Comparison of ENCODE assay signal across 1 cellular context in the genomic region with DNA sequence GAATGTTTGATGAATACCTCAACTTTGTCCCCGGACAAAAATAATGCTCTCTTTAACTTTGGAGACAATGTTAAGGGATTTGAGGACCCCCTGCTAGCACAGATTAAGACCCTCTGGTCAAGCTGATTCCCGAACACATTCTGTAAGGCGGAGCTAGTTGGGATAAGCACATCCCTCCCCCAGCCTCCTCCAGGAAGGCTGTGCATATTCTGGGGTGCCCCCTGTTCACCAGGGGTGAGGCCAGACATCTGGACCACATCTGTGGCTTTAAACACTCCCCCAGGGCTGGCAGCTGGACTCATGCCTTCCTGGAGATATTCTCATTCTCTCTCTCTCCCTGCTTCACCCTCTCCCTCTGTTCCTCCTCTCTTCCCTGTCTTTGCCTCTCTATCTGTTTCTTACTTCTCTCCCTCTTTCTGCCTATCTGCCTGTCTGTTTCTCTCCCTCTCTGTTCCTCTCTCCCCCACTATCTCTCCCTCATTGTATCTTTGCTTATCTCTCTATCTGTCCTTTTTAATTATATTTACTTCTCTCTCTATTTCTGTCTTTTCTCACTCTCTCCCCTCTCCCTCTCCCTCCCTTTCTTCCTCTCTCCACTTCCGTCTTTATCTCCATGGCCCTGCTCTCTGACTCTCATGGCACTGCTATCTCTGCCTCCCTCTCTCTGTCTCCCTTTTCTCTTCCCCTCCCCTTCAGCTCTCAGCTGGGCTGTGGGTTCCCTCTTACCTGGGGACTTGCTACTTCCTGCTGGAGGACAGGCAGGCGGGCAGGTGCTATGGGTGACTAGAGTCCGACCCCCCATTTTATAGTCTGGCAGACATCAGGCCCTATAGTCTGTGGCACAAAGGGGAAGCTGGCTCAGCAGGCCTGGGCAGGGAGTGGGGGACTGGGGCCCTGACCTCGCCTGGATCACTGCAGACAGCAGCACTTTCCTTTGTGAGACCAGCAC.
TF ChIP-seq lines count a peak whose summit lies in the region.

Gene CRYBB1 (minus strand): TSS at position 777 of the 949 bp plus-strand sequence. CDS start 1,708 bp downstream, outside the sequence.

TF ChIP-seq in K562, 482 proteins besides CTCF, POLR2A, EP300 and RAD21 (continued from another document and continues in another):
- TF ChIP-seq TCF3 (CRISPR knock-in tag; IDR thresholded peaks at IDR 0.05) = peak; percentile 31; the same call in 1 of the 2 replicates
- peak; percentile 80; the same call in 1 of the 2 replicates for TF ChIP-seq NFRKB (IDR thresholded peaks at IDR 0.05; ENCODE audit: low read depth)
- peak; percentile 40 for TF ChIP-seq MTA2 (IDR thresholded peaks at IDR 0.05; ENCODE audit: low read depth)
- peak; percentile 81 for TF ChIP-seq ZBTB2 (IDR thresholded peaks at IDR 0.05)
- TF ChIP-seq, protein P1, sequence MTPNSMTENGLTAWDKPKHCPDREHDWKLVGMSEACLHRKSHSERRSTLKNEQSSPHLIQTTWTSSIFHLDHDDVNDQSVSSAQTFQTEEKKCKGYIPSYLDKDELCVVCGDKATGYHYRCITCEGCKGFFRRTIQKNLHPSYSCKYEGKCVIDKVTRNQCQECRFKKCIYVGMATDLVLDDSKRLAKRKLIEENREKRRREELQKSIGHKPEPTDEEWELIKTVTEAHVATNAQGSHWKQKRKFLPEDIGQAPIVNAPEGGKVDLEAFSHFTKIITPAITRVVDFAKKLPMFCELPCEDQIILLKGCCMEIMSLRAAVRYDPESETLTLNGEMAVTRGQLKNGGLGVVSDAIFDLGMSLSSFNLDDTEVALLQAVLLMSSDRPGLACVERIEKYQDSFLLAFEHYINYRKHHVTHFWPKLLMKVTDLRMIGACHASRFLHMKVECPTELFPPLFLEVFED (CRISPR knock-in tag; conservative IDR thresholded peaks at IDR 0.05) = peak; percentile 60; the same call in 1 of the 2 replicates
- 0 out of 2 replicates have a peak, but pooled peaks have one; percentile 63 for TF ChIP-seq TOE1 (IDR thresholded peaks at IDR 0.05; ENCODE audit: borderline replicate concordance)
- TF ChIP-seq TOE1 (CRISPR knock-in tag; IDR thresholded peaks at IDR 0.05; ENCODE audit: borderline replicate concordance, low read depth) = no peak
- 0 out of 2 replicates have a peak, but pooled peaks have one; percentile 72 for TF ChIP-seq ZC3H8 (IDR thresholded peaks at IDR 0.05)
- peak; percentile 84 for TF ChIP-seq ARID1B (IDR thresholded peaks at IDR 0.05)
- TF ChIP-seq NFATC3 (IDR thresholded peaks at IDR 0.05) = peak; percentile 63; the same call in 1 of the 2 replicates
- TF ChIP-seq BMI1 (IDR thresholded peaks at IDR 0.05; ENCODE audit: low read length) = no peak
- TF ChIP-seq SUPT5H (IDR thresholded peaks at IDR 0.05) = peak; percentile 48; the same call in 1 of the 2 replicates
- peak; percentile 24 to 55; a peak in 2 of 4 replicates for TF ChIP-seq KDM1A (IDR thresholded peaks at IDR 0.05)
- TF ChIP-seq, protein P2, sequence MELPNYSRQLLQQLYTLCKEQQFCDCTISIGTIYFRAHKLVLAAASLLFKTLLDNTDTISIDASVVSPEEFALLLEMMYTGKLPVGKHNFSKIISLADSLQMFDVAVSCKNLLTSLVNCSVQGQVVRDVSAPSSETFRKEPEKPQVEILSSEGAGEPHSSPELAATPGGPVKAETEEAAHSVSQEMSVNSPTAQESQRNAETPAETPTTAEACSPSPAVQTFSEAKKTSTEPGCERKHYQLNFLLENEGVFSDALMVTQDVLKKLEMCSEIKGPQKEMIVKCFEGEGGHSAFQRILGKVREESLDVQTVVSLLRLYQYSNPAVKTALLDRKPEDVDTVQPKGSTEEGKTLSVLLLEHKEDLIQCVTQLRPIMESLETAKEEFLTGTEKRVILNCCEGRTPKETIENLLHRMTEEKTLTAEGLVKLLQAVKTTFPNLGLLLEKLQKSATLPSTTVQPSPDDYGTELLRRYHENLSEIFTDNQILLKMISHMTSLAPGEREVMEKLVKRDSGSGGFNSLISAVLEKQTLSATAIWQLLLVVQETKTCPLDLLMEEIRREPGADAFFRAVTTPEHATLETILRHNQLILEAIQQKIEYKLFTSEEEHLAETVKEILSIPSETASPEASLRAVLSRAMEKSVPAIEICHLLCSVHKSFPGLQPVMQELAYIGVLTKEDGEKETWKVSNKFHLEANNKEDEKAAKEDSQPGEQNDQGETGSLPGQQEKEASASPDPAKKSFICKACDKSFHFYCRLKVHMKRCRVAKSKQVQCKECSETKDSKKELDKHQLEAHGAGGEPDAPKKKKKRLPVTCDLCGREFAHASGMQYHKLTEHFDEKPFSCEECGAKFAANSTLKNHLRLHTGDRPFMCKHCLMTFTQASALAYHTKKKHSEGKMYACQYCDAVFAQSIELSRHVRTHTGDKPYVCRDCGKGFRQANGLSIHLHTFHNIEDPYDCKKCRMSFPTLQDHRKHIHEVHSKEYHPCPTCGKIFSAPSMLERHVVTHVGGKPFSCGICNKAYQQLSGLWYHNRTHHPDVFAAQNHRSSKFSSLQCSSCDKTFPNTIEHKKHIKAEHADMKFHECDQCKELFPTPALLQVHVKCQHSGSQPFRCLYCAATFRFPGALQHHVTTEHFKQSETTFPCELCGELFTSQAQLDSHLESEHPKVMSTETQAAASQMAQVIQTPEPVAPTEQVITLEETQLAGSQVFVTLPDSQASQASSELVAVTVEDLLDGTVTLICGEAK (IDR thresholded peaks at IDR 0.05) = peak; percentile 58; the same call in 1 of the 2 replicates
- TF ChIP-seq, protein P2 (CRISPR knock-in tag; IDR thresholded peaks at IDR 0.05) = no peak
- TF ChIP-seq, protein P3, sequence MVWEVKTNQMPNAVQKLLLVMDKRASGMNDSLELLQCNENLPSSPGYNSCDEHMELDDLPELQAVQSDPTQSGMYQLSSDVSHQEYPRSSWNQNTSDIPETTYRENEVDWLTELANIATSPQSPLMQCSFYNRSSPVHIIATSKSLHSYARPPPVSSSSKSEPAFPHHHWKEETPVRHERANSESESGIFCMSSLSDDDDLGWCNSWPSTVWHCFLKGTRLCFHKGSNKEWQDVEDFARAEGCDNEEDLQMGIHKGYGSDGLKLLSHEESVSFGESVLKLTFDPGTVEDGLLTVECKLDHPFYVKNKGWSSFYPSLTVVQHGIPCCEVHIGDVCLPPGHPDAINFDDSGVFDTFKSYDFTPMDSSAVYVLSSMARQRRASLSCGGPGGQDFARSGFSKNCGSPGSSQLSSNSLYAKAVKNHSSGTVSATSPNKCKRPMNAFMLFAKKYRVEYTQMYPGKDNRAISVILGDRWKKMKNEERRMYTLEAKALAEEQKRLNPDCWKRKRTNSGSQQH (CRISPR knock-in tag; IDR thresholded peaks at IDR 0.05) = peak; percentile 79
- TF ChIP-seq NCOR1 (IDR thresholded peaks at IDR 0.05) = peak; percentile 60
- peak; percentile 69 for TF ChIP-seq NCOA4 (IDR thresholded peaks at IDR 0.05; ENCODE audit: partially characterized antibody)
- peak; percentile 91; the same call in 1 of the 2 replicates for TF ChIP-seq LARP7 (IDR thresholded peaks at IDR 0.05)
- TF ChIP-seq CHD2 (IDR thresholded peaks at IDR 0.05; ENCODE audit: low read depth, low read length) = no peak
- TF ChIP-seq, protein P4, sequence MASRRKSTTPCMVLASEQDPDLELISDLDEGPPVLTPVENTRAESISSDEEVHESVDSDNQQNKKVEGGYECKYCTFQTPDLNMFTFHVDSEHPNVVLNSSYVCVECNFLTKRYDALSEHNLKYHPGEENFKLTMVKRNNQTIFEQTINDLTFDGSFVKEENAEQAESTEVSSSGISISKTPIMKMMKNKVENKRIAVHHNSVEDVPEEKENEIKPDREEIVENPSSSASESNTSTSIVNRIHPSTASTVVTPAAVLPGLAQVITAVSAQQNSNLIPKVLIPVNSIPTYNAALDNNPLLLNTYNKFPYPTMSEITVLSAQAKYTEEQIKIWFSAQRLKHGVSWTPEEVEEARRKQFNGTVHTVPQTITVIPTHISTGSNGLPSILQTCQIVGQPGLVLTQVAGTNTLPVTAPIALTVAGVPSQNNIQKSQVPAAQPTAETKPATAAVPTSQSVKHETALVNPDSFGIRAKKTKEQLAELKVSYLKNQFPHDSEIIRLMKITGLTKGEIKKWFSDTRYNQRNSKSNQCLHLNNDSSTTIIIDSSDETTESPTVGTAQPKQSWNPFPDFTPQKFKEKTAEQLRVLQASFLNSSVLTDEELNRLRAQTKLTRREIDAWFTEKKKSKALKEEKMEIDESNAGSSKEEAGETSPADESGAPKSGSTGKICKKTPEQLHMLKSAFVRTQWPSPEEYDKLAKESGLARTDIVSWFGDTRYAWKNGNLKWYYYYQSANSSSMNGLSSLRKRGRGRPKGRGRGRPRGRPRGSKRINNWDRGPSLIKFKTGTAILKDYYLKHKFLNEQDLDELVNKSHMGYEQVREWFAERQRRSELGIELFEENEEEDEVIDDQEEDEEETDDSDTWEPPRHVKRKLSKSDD (conservative IDR thresholded peaks at IDR 0.05; ENCODE audit: low read length) = no peak
- TF ChIP-seq SRSF3 (IDR thresholded peaks at IDR 0.05; ENCODE audit: insufficient read depth, low read length) = no peak
- peak; percentile 46; the same call in 1 of the 2 replicates for TF ChIP-seq SOX6 (IDR thresholded peaks at IDR 0.05)
- TF ChIP-seq KLF13 (tag; IDR thresholded peaks at IDR 0.05; ENCODE audit: borderline replicate concordance, low read depth) = no peak
- no peak for TF ChIP-seq ZNF57 (CRISPR knock-in tag; IDR thresholded peaks at IDR 0.05)
- TF ChIP-seq, protein P5, sequence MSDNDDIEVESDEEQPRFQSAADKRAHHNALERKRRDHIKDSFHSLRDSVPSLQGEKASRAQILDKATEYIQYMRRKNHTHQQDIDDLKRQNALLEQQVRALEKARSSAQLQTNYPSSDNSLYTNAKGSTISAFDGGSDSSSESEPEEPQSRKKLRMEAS (CRISPR knock-in tag; IDR thresholded peaks at IDR 0.05) = no peak
- TF ChIP-seq RAD51 (IDR thresholded peaks at IDR 0.05; ENCODE audit: borderline replicate concordance, low read depth) = no peak
- no peak for TF ChIP-seq STAG1 (CRISPR knock-in tag; IDR thresholded peaks at IDR 0.05; ENCODE audit: borderline replicate concordance)
- TF ChIP-seq FOXM1 (IDR thresholded peaks at IDR 0.05; ENCODE audit: low read depth) = no peak
- TF ChIP-seq FOXM1 (CRISPR knock-in tag; IDR thresholded peaks at IDR 0.05; ENCODE audit: low read depth) = no peak
- peak; percentile 86 for TF ChIP-seq SMARCA4 (IDR thresholded peaks at IDR 0.05)
- TF ChIP-seq THAP7 (CRISPR knock-in tag; IDR thresholded peaks at IDR 0.05) = no peak
- TF ChIP-seq GATA2 (CRISPR knock-in tag; IDR thresholded peaks at IDR 0.05) = 0 out of 2 replicates have a peak, but pooled peaks have one; percentile 27
- peak; percentile 30 to 54; a peak in 2 of 4 replicates for TF ChIP-seq TRIM24 (IDR thresholded peaks at IDR 0.05)
- TF ChIP-seq RBM22 (IDR thresholded peaks at IDR 0.05; ENCODE audit: low read depth, low read length, poor library complexity, severe bottlenecking) = no peak
- no peak for TF ChIP-seq ZNF551 (CRISPR knock-in tag; IDR thresholded peaks at IDR 0.05)
- TF ChIP-seq MYC (IDR thresholded peaks at IDR 0.05; ENCODE audit: low read depth, low read length) = no peak
- TF ChIP-seq MYC (CRISPR knock-in tag; IDR thresholded peaks at IDR 0.05; ENCODE audit: borderline replicate concordance, low read depth) = no peak
- TF ChIP-seq ATF4 (CRISPR knock-in tag; IDR thresholded peaks at IDR 0.05) = no peak
- no peak for TF ChIP-seq SAFB (IDR thresholded peaks at IDR 0.05; ENCODE audit: borderline replicate concordance, low read depth, low read length)
- no peak for TF ChIP-seq ZNF217 (CRISPR knock-in tag; IDR thresholded peaks at IDR 0.05)
- no peak for TF ChIP-seq ZNF79 (CRISPR knock-in tag; IDR thresholded peaks at IDR 0.05; ENCODE audit: low read depth)
- TF ChIP-seq CC2D1A (IDR thresholded peaks at IDR 0.05) = peak; percentile 37; the same call in 1 of the 2 replicates
- no peak for TF ChIP-seq HNRNPH1 (optimal IDR thresholded peaks at IDR 0.05; ENCODE audit: low read depth, low read length)
